ENCODE assay signal across 8 cellular contexts in genomic region chr10:101816913-101817541, GRCh38. TPM values are rescaled to one million over a fixed set of nuclear protein-coding genes. Genes with fewer than 3 reads are reported as not detected.
DNase-seq lines count a peak whose midpoint lies in the region; ATAC-seq and TF ChIP-seq lines count a peak whose summit lies in the region.
"Had no signal": no experiment of that assay in that cellular context is flagged by ENCODE, and none has a peak within 500 bp of the region (broad histone marks: within the 10 kb centered on the region; RNA-seq: fewer than 3 reads in every experiment).

No MANE protein-coding gene starts in this region.

- no peaks in the 10 kb centered on the region for H3K9me3 ChIP-seq in GM23248 (ENCODE audit: low read depth)
- H3K9me3 ChIP-seq in T-helper 17 cell (ENCODE audit: control insufficient read depth, low read length, poor library complexity, severe bottlenecking): no peaks in the 10 kb centered on the region

- in situ Hi-C loops in GM23248 (cut with MboI): no loop called here

- H3K9ac ChIP-seq in GM23248: peak overlapping the region; percentile 96

- ATAC-seq in T-helper 17 cell: no peak
- ATAC-seq in HG03354 (IDR thresholded peaks at IDR 0.05; ENCODE audit: poor library complexity, severe bottlenecking, unreplicated experiment): no peak

- H4K20me1 ChIP-seq in GM23248 (ENCODE audit: insufficient read depth): peaks cover 48% of the 10 kb centered on the region

- H3K9me2 ChIP-seq in GM23248 (ENCODE audit: insufficient read depth): no peaks in the 10 kb centered on the region

- no peak overlapping the region for H2AFZ ChIP-seq in GM23248

- H3K4me2 ChIP-seq in GM23248 (ENCODE audit: unreplicated experiment): peak overlapping the region; percentile 99

- peaks cover 8% of the 10 kb centered on the region for H3K36me3 Mint-ChIP-seq in T-helper 17 cell (ENCODE audit: low read depth)

- H3K27me3 Mint-ChIP-seq in T-helper 17 cell: no peaks in the 10 kb centered on the region

- peak overlapping the region; percentile 92 for H3K4me3 ChIP-seq in GM23248
- peak overlapping the region; percentile 87 to 97 for H3K4me3 ChIP-seq in foreskin fibroblast (ENCODE audit: low read depth in 1 of 2, low read length in 2 of 2)
- peak overlapping the region; percentile 83 to 100 (median 97) for H3K4me3 ChIP-seq in skin epidermis

- peaks cover 43% of the 10 kb centered on the region for H3F3A ChIP-seq in GM23248 (ENCODE audit: insufficient read depth)

- peaks cover 46% of the 10 kb centered on the region for H3K4me1 Mint-ChIP-seq in T-helper 17 cell

- H3K27ac Mint-ChIP-seq in T-helper 17 cell: peak overlapping the region; percentile 89

- peak overlapping the region; percentile 94 for H3K4me3 Mint-ChIP-seq in T-helper 17 cell

- H3K4me1 ChIP-seq in GM23248 (ENCODE audit: insufficient read depth): peaks cover 31% of the 10 kb centered on the region

- TF ChIP-seq CTCF in foreskin fibroblast (IDR thresholded peaks at IDR 0.05; ENCODE audit: low read depth, low read length): no peak

- peak; percentile 64 for DNase-seq in GM23248
- no peak for DNase-seq in T-helper 17 cell
- DNase-seq in foreskin fibroblast: no peak
- DNase-seq in NCI-H69 (lab: John Stamatoyannopoulos, UW): no peak
- no peak for DNase-seq in NCI-H128 (lab: John Stamatoyannopoulos, UW; ENCODE audit: unreplicated experiment)

- H3K27ac ChIP-seq in GM23248: peak overlapping the region; percentile 89
- peak overlapping the region in 20 of 21 experiments; percentile 84 to 99 (median 96) for H3K27ac ChIP-seq in skin epidermis

- H3K27me3 ChIP-seq in GM23248 (replicated peaks; ENCODE audit: insufficient read depth): no peaks in the 10 kb centered on the region

- peaks cover 67% of the 10 kb centered on the region for H3K79me2 ChIP-seq in GM23248 (ENCODE audit: insufficient read depth)

- peaks cover 6% of the 10 kb centered on the region; the same call in 1 of the 2 replicates for H3K36me3 ChIP-seq in GM23248 (ENCODE audit: low read depth)

- 0 to 2% methylated on average over 17 of the region's 17 CpGs for WGBS in GM23248 (ENCODE audit: low coverage in 1 of 2, low lambda C conversion rate in 2 of 2, missing lambda C conversion rate in 2 of 2), 2 experiments

RNA-seq across cellular contexts. Expression of gene OGA, which starts 1.2 kb away (rescaled TPM):
- 73.6 and 78.0 TPM in 2 replicates for total RNA-seq in GM23248 (2014; rRNA removed; shearing (Covaris generic))
- 35.2 and 42.5 TPM in 2 replicates for polyA plus RNA-seq in GM23248 (2016; fragmentation: Nextera tagmentation; extraction: Ambion mirVana)
- total RNA-seq in T-helper 17 cell: 100 to 1,000 TPM; 411 to 421 TPM

RNA-seq across cellular contexts. Expression of gene KCNIP2, which starts 26.6 kb away (rescaled TPM):
- 0.22 TPM in 1 of 2 replicates, not detected in the other for total RNA-seq in GM23248 (2014; rRNA removed; shearing (Covaris generic))
- polyA plus RNA-seq in GM23248 (2016; fragmentation: Nextera tagmentation; extraction: Ambion mirVana): 0.15 and 0.24 TPM in 2 replicates
- total RNA-seq in T-helper 17 cell: 1 to 10 TPM; 2.9 to 4.1 TPM

RNA-seq across cellular contexts. Expression of gene NPM3, which starts 33.8 kb away (rescaled TPM):
- 62.0 and 69.6 TPM in 2 replicates for total RNA-seq in GM23248 (2014; rRNA removed; shearing (Covaris generic))
- 2.9 and 4.1 TPM in 2 replicates for polyA plus RNA-seq in GM23248 (2016; fragmentation: Nextera tagmentation; extraction: Ambion mirVana)
- 10 to 100 TPM; 13.1 to 13.8 TPM for total RNA-seq in T-helper 17 cell

RNA-seq across cellular contexts. Expression of gene FGF8, which starts 41.1 kb away (rescaled TPM):
- 4.4 TPM in 1 of 2 replicates, not detected in the other for total RNA-seq in GM23248 (2014; rRNA removed; shearing (Covaris generic))
- not detected in 2 replicates for polyA plus RNA-seq in GM23248 (2016; fragmentation: Nextera tagmentation; extraction: Ambion mirVana)
- not detected for total RNA-seq in T-helper 17 cell
- total RNA-seq: activated CD8-positive, alpha-beta memory T cell treated with anti-CD3 and anti-CD28 coated beads for 36 hours had no signal
